In genomic region chr7:157412021-157412443, GRCh38 we compare ENCODE assay signal across 10 cellular contexts.
DNase-seq lines count a peak whose midpoint lies in the region; ATAC-seq and TF ChIP-seq lines count a peak whose summit lies in the region.
"Had no signal": no experiment of that assay in that cellular context is flagged by ENCODE, and none has a peak within 500 bp of the region (broad histone marks: within the 10 kb centered on the region; RNA-seq: fewer than 3 reads in every experiment).

No MANE protein-coding gene starts in this region.

- H3K27ac ChIP-seq in gastroesophageal sphincter, result no peak overlapping the region
- no peak overlapping the region for H3K27ac ChIP-seq in ascending aorta

- ATAC-seq in T-helper 17 cell, result peak; percentile 78
- no peak for ATAC-seq in gastroesophageal sphincter
- ATAC-seq: HepG2 had no signal

- TF ChIP-seq EP300 in gastroesophageal sphincter (IDR thresholded peaks at IDR 0.05), result no peak

- H3K36me3 ChIP-seq in gastroesophageal sphincter, result peaks cover 0 to 92% of the 10 kb centered on the region in 2 donors
- H3K36me3 ChIP-seq in ascending aorta, result peaks cover 47 to 73% of the 10 kb centered on the region in 2 donors

- TF ChIP-seq POLR2A in gastroesophageal sphincter (IDR thresholded peaks at IDR 0.05), result no peak

- 81 to 92% methylated on average over 3 to 8 of the region's 11 CpGs for WGBS in gastroesophageal sphincter (ENCODE audit: low coverage in 1 of 2), 2 donors

- H3K4me1 ChIP-seq in gastroesophageal sphincter (no peaks in the 10 kb centered on the region), ascending aorta (no peaks in the 10 kb centered on the region)

- no peaks in the 10 kb centered on the region for H3K27me3 ChIP-seq in gastroesophageal sphincter
- H3K27me3 ChIP-seq in ascending aorta, result no peaks in the 10 kb centered on the region

- peak overlapping the region; percentile 82 for H3K4me3 Mint-ChIP-seq in T-helper 17 cell

- H3K36me3 Mint-ChIP-seq in T-helper 17 cell (ENCODE audit: low read depth), result peaks cover 3% of the 10 kb centered on the region

- H3K4me3 ChIP-seq in HFF-Myc (replicated peaks; ENCODE audit: low read depth, low read length) (no peak overlapping the region), choroid plexus epithelial cell (ENCODE audit: low read depth, low read length) (no peak overlapping the region), gastroesophageal sphincter (no peak overlapping the region), ascending aorta (no peak overlapping the region)
- H3K4me3 ChIP-seq: skin epidermis had no signal

- no peaks in the 10 kb centered on the region for H3K27me3 Mint-ChIP-seq in T-helper 17 cell

- peaks cover 15% of the 10 kb centered on the region for H3K4me1 Mint-ChIP-seq in T-helper 17 cell

- H3K27ac Mint-ChIP-seq in T-helper 17 cell, result peak overlapping the region; percentile 92

- no peaks in the 10 kb centered on the region for H3K9me3 ChIP-seq in T-helper 17 cell (ENCODE audit: control insufficient read depth, low read length, poor library complexity, severe bottlenecking)
- no peaks in the 10 kb centered on the region for H3K9me3 ChIP-seq in gastroesophageal sphincter
- no peaks in the 10 kb centered on the region for H3K9me3 ChIP-seq in ascending aorta

- intact Hi-C loops in ascending aorta (cut with DNase I), result no loop called here

- TF ChIP-seq CTCF in HFF-Myc (IDR thresholded peaks at IDR 0.05; ENCODE audit: low read depth, low read length, missing control alignments), result no peak
- TF ChIP-seq CTCF in choroid plexus epithelial cell (conservative IDR thresholded peaks at IDR 0.05; ENCODE audit: low read depth, low read length), result no peak
- no peak for TF ChIP-seq CTCF in gastroesophageal sphincter (IDR thresholded peaks at IDR 0.05)
- no peak for TF ChIP-seq CTCF in ascending aorta (IDR thresholded peaks at IDR 0.05)

- peak; percentile 67 for DNase-seq in HFF-Myc (ENCODE audit: extremely low read depth, low read depth)
- DNase-seq in T-helper 17 cell, result peak in 1 of 3 donors; percentile 39
- DNase-seq in choroid plexus epithelial cell (ENCODE audit: low read depth), result peak; percentile 80
- DNase-seq in stimulated activated CD4-positive, alpha-beta T cell treated with anti-CD3 and anti-CD28 coated beads, Interleukin-4, amount 100 ng/mL, for 1 hour, result peak; percentile 34
- DNase-seq in COLO668 (lab: John Stamatoyannopoulos, UW; ENCODE audit: unreplicated experiment), result no peak
- DNase-seq in NCI-H187 (lab: John Stamatoyannopoulos, UW), result no peak
- no peak for DNase-seq in ascending aorta (ENCODE audit: low spot score in 2 of 2)

Comparison
In these comparisons a context has a peak if more than half of its experiments do, and no peak if none do; other contexts are left out.
1. DNase-seq: peak in HFF-Myc (single experiment), choroid plexus epithelial cell (single experiment) and stimulated activated CD4-positive, alpha-beta T cell treated with anti-CD3 and anti-CD28 coated beads, Interleukin-4, amount 100 ng/mL, for 1 hour (single experiment); none in COLO668 (single experiment), NCI-H187 (0 of 2) and ascending aorta (0 of 2).